Comparison of ENCODE assay signal across 22 cellular contexts in genomic region chr7:139913555-139914135, GRCh38.
A peak's percentile ranks its signal among the peaks of the same experiment; 100 is the strongest.
DNase-seq lines count a peak whose midpoint lies in the region; ATAC-seq, FAIRE-seq and TF ChIP-seq lines count a peak whose summit lies in the region.
"Had no signal": no experiment of that assay in that cellular context is flagged by ENCODE, and none has a peak within 500 bp of the region (broad histone marks: within the 10 kb centered on the region; RNA-seq: fewer than 3 reads in every experiment).

No MANE protein-coding gene starts in this region.

- no peaks in the 10 kb centered on the region for H3K23me2 ChIP-seq in H1 (ENCODE audit: low read depth, low read length)

- H3K4me2 ChIP-seq in A549, result peak overlapping the region; percentile 70; the same call in 1 of the 3 replicates
- no peak overlapping the region for H3K4me2 ChIP-seq in KMS-11
- no peak overlapping the region for H3K4me2 ChIP-seq in H1 (ENCODE audit: insufficient read depth in 1 of 2, low read depth in 2 of 2, low read length in 2 of 2)
- H3K4me2 ChIP-seq: GM23338 had no signal

- H4K20me1 ChIP-seq in KMS-11 (ENCODE audit: insufficient read depth) (no peaks in the 10 kb centered on the region), H1 (replicated peaks in 1 of 2; ENCODE audit: control insufficient read depth in 1 of 2, insufficient read depth in 2 of 2, low read length in 2 of 2) (no peaks in the 10 kb centered on the region)

- H2AK5ac ChIP-seq in H1 (ENCODE audit: low read depth, low read length), result no peak overlapping the region

- TF ChIP-seq POLR2A in A549 (IDR thresholded peaks at IDR 0.05; ENCODE audit: low read length), result no peak
- TF ChIP-seq POLR2A in H1 (IDR thresholded peaks at IDR 0.05; ENCODE audit: control extremely low read depth in 1 of 2, low read depth in 2 of 2, low read length in 2 of 2), result no peak

- no peak overlapping the region for H3K4ac ChIP-seq in H1 (replicated peaks; ENCODE audit: insufficient read length, low read depth, low read length)

- no peak overlapping the region for H2AFZ ChIP-seq in ACC112 (ENCODE audit: low read length, unreplicated experiment)
- H2AFZ ChIP-seq in KMS-11 (ENCODE audit: low read depth), result peak overlapping the region; percentile 11; the same call in 1 of the 2 replicates
- no peak overlapping the region for H2AFZ ChIP-seq in H1 (ENCODE audit: low read length)
- H2AFZ ChIP-seq: GM23338 had no signal

- H3K79me2 ChIP-seq in ACC112 (ENCODE audit: control insufficient read depth, insufficient read depth, low read length, unreplicated experiment) (no peaks in the 10 kb centered on the region), KMS-11 (ENCODE audit: insufficient read depth, low read depth) (no peaks in the 10 kb centered on the region), H1 (ENCODE audit: control insufficient read depth in 1 of 2, insufficient read depth in 2 of 2, low read length in 2 of 2) (no peaks in the 10 kb centered on the region)

- FAIRE-seq in A549 (lab: Jason Lieb, UNC) (no peak), H1 (lab: Jason Lieb, UNC) (no peak)
- FAIRE-seq: GM12878, HTR-8/SVneo had no signal

- TF ChIP-seq CTCF in A549 (IDR thresholded peaks at IDR 0.05) (no peak), KMS-11 (conservative IDR thresholded peaks at IDR 0.05; ENCODE audit: low read depth, low read length) (no peak), H1 (IDR thresholded peaks at IDR 0.05; ENCODE audit: control extremely low read depth in 1 of 3, insufficient read depth in 1 of 3, low read depth in 1 of 3, low read length in 3 of 3) (no peak), right atrium auricular region (IDR thresholded peaks at IDR 0.05) (no peak)

- no peak overlapping the region for H2BK5ac ChIP-seq in H1 (ENCODE audit: low read depth, low read length)

- TF ChIP-seq EP300 in A549 (IDR thresholded peaks at IDR 0.05), result no peak
- no peak for TF ChIP-seq EP300 in H1 (IDR thresholded peaks at IDR 0.05; ENCODE audit: borderline replicate concordance in 1 of 2, low read depth in 2 of 2, low read length in 2 of 2)

- H3K36me3 ChIP-seq in ACC112 (ENCODE audit: insufficient read depth, low read length), result no peaks in the 10 kb centered on the region
- no peaks in the 10 kb centered on the region for H3K36me3 ChIP-seq in KMS-11 (ENCODE audit: insufficient read depth)
- no peaks in the 10 kb centered on the region for H3K36me3 ChIP-seq in H1 (ENCODE audit: control insufficient read depth in 2 of 4, insufficient read depth in 4 of 4, low read length in 3 of 4)
- H3K36me3 ChIP-seq in right atrium auricular region, result no peaks in the 10 kb centered on the region
- H3K36me3 ChIP-seq: MG63, Peyer's patch, SJCRH30 had no signal

- no peak overlapping the region for H3K18ac ChIP-seq in H1 (ENCODE audit: extremely low read depth, low read length)

- POLR2A ChIA-PET in A549 (lab: Yijun Ruan, JAX), result no interaction called here
- POLR2A ChIA-PET in H1 (lab: Charles Lee; ENCODE audit: partially characterized antibody), result no interaction called here

- no peak overlapping the region for H2BK20ac ChIP-seq in H1 (ENCODE audit: low read length)

- H3K9ac ChIP-seq in KMS-11 (no peak overlapping the region), H1 (replicated peaks in 1 of 4; ENCODE audit: extremely low read depth in 1 of 4, low read depth in 3 of 4, low read length in 3 of 4) (no peak overlapping the region)

- no peak overlapping the region for H4K5ac ChIP-seq in H1 (ENCODE audit: insufficient read length, low read depth, low read length)

- H3K27ac ChIP-seq in A549, result peak overlapping the region; percentile 94 to 95
- peak overlapping the region; percentile 99; the same call in 1 of the 2 replicates for H3K27ac ChIP-seq in ACC112 (ENCODE audit: low read depth, low read length)
- H3K27ac ChIP-seq in KMS-11, result no peak overlapping the region; the same call in 1 of the 2 replicates
- H3K27ac ChIP-seq in H1 (ENCODE audit: low read depth, low read length), result no peak overlapping the region
- H3K27ac ChIP-seq in right atrium auricular region, result no peak overlapping the region
- H3K27ac ChIP-seq: SJCRH30 had no signal

- no peak overlapping the region for H4K91ac ChIP-seq in H1 (replicated peaks; ENCODE audit: insufficient read length, low read length)

- ATAC-seq in A549, result no peak
- no peak for ATAC-seq in HG02885 (IDR thresholded peaks at IDR 0.05; ENCODE audit: poor library complexity, unreplicated experiment)
- ATAC-seq: GM12878, GM23338, T-cell had no signal

- H3K79me1 ChIP-seq in H1 (ENCODE audit: low read depth, low read length), result no peaks in the 10 kb centered on the region

- no peak overlapping the region for H2BK120ac ChIP-seq in H1 (replicated peaks; ENCODE audit: low read depth, low read length)

- H3K23ac ChIP-seq in H1 (ENCODE audit: insufficient read length), result no peak overlapping the region

- H3K4me1 ChIP-seq in A549, result peaks cover 41% of the 10 kb centered on the region
- H3K4me1 ChIP-seq in ACC112 (ENCODE audit: control insufficient read depth, insufficient read depth, low read length, unreplicated experiment), result peaks cover 63% of the 10 kb centered on the region
- peaks cover 52% of the 10 kb centered on the region for H3K4me1 ChIP-seq in KMS-11 (ENCODE audit: low read depth, poor library complexity, severe bottlenecking)
- H3K4me1 ChIP-seq in H1 (replicated peaks in 1 of 4; ENCODE audit: control insufficient read depth in 3 of 4, insufficient read depth in 4 of 4, low read length in 3 of 4), result no peaks in the 10 kb centered on the region
- peaks cover 0 to 48% of the 10 kb centered on the region in 2 donors for H3K4me1 ChIP-seq in right atrium auricular region

- peaks cover 6% of the 10 kb centered on the region; the same call in 1 of the 3 replicates for H3K9me3 ChIP-seq in A549
- no peaks in the 10 kb centered on the region for H3K9me3 ChIP-seq in H1 (ENCODE audit: insufficient read depth in 2 of 2, low read depth in 1 of 2, low read length in 1 of 2)
- no peaks in the 10 kb centered on the region for H3K9me3 ChIP-seq in right atrium auricular region
- H3K9me3 ChIP-seq: MG63, Peyer's patch, SJCRH30 had no signal

- no peak overlapping the region for H3K14ac ChIP-seq in H1 (ENCODE audit: insufficient read length)

- H3K56ac ChIP-seq in H1 (replicated peaks; ENCODE audit: insufficient read length, low read depth, low read length), result no peak overlapping the region

- no peak overlapping the region for H3K4me3 ChIP-seq in A549
- no peak overlapping the region for H3K4me3 ChIP-seq in ACC112 (ENCODE audit: low read depth, low read length)
- H3K4me3 ChIP-seq in KMS-11 (IDR thresholded peaks at IDR 0.05; ENCODE audit: insufficient read depth, low read depth, low read length), result no peak overlapping the region
- no peak overlapping the region for H3K4me3 ChIP-seq in H1 (ENCODE audit: extremely low read depth in 1 of 4, insufficient read depth in 2 of 4, low read depth in 3 of 4, low read length in 4 of 4)
- no peak overlapping the region for H3K4me3 ChIP-seq in right atrium auricular region
- H3K4me3 ChIP-seq: GM12878, GM23338, MG63, Peyer's patch, SJCRH30 had no signal

- H3K27me3 ChIP-seq in ACC112 (ENCODE audit: insufficient read depth, low read length), result no peaks in the 10 kb centered on the region
- no peaks in the 10 kb centered on the region for H3K27me3 ChIP-seq in KMS-11 (ENCODE audit: insufficient read depth, low read depth)
- H3K27me3 ChIP-seq in H1 (replicated peaks in 1 of 4; ENCODE audit: control insufficient read depth in 3 of 4, extremely low read depth in 1 of 4, insufficient read depth in 3 of 4, low read length in 3 of 4), result no peaks in the 10 kb centered on the region
- no peaks in the 10 kb centered on the region for H3K27me3 ChIP-seq in right atrium auricular region
- H3K27me3 ChIP-seq: MG63, Peyer's patch, SJCRH30 had no signal

- DNase-seq in A549 (ENCODE audit: low read depth in 1 of 2, low spot score in 1 of 2) (no peak), H1 (ENCODE audit: low read depth in 1 of 2, low spot score in 2 of 2) (no peak), right atrium auricular region (ENCODE audit: low spot score) (no peak), NCI-H526 treated with DMSO at 0.1 percent for 48 hours (lab: John Stamatoyannopoulos, UW) (no peak)
- DNase-seq: AML-193, Kasumi-1, NCI-H1048, NCI-H1417 treated with DMSO at 0.1 percent for 48 hours, NCI-H187, NCI-H2227 treated with DMSO at 0.1 percent for 48 hours, NCI-H510A, NCI-H748 treated with DMSO at 0.1 percent for 48 hours, Peyer's patch, SJCRH30, T-cell had no signal

- no peak overlapping the region for H2BK15ac ChIP-seq in H1 (ENCODE audit: low read length)

- H4K8ac ChIP-seq in H1 (ENCODE audit: extremely low read depth, insufficient read depth, low read length), result no peak overlapping the region

- TF ChIP-seq RAD21 in A549 (conservative IDR thresholded peaks at IDR 0.05 in 1 of 2, IDR thresholded peaks at IDR 0.05 in 1 of 2), result no peak
- no peak for TF ChIP-seq RAD21 in H1 (IDR thresholded peaks at IDR 0.05 in 1 of 2, conservative IDR thresholded peaks at IDR 0.05 in 1 of 2; ENCODE audit: low read depth in 2 of 2, low read length in 2 of 2)

- 0 out of 2 replicates have a peak overlapping the region, but pooled peaks have one; percentile 35 for H2BK12ac ChIP-seq in H1 (ENCODE audit: low read depth, low read length)

- CTCF ChIA-PET in A549 (lab: Yijun Ruan, JAX) (interaction anchor here (0.6 to 2.2 kb wide), 4 partner anchors 11 to 268 kb away, joined by 3 to 7 read pairs (median 4); no protein-coding TSS in a partner anchor), H1 (lab: Charles Lee; ENCODE audit: partially characterized antibody) (interaction anchor here (0.7 to 1.1 kb wide), 2 partner anchors 27 to 60 kb away, joined by 3 to 4 read pairs; no protein-coding TSS in a partner anchor)

- WGBS in A549 (ENCODE audit: missing lambda C conversion rate), result 89% methylated on average over 8 of the region's 8 CpGs
- 76% methylated on average over 8 of the region's 8 CpGs; no CpG with 5 or more reads in 1 of the 2 experiments for WGBS in H1 (ENCODE audit: extremely low coverage in 1 of 2, insufficient coverage in 1 of 2, insufficient read length in 1 of 2, insufficient replicate concordance in 2 of 2, low coverage in 1 of 2, low lambda C conversion rate in 2 of 2, missing lambda C conversion rate in 1 of 2), 2 experiments

TF ChIP-seq in H1, 55 proteins besides CTCF, POLR2A, EP300 and RAD21 (continues in another document):
- TF ChIP-seq CEBPB (IDR thresholded peaks at IDR 0.05; ENCODE audit: low read depth, low read length) (no peak), MAFK (IDR thresholded peaks at IDR 0.05; ENCODE audit: low read depth, low read length) (no peak), HDAC2 (IDR thresholded peaks at IDR 0.05; ENCODE audit: borderline replicate concordance in 1 of 2, low read depth in 2 of 2, low read length in 2 of 2) (no peak), E2F6 (IDR thresholded peaks at IDR 0.05) (no peak), BCL11A (IDR thresholded peaks at IDR 0.05; ENCODE audit: low read depth in 2 of 2, low read length in 2 of 2) (no peak), YY1 (IDR thresholded peaks at IDR 0.05; ENCODE audit: low read depth, low read length) (no peak)

Comparison
In these comparisons a context has a peak if more than half of its experiments do, and no peak if none do; other contexts are left out.
1. H3K27ac ChIP-seq: peak in A549 (2 of 2) and ACC112 (single experiment); none in KMS-11 (single experiment), H1 (single experiment) and right atrium auricular region (0 of 2).